9 cellular contexts compared by ENCODE assay signal in genomic region chr15:97521894-97522293, GRCh38.
DNase-seq lines count a peak whose midpoint lies in the region; ATAC-seq and TF ChIP-seq lines count a peak whose summit lies in the region.
"Had no signal": no experiment of that assay in that cellular context is flagged by ENCODE, and none has a peak within 500 bp of the region (broad histone marks: within the 10 kb centered on the region; RNA-seq: fewer than 3 reads in every experiment).

No MANE protein-coding gene starts in this region.

- intact Hi-C loops in aorta (cut with DNase I) = no loop called here
- intact Hi-C loops in CD8-positive, alpha-beta T cell (cut with DNase I, micrococcal nuclease) = loop anchor here in 1 of 2 experiments (10.0 kb wide), 1 partner anchor 57 kb away; no protein-coding TSS in a partner anchor

- no peaks in the 10 kb centered on the region for H3K4me1 ChIP-seq in muscle layer of duodenum (ENCODE audit: control insufficient read depth in 1 of 2, insufficient read depth in 2 of 2, low read length in 2 of 2)
- no peaks in the 10 kb centered on the region for H3K4me1 ChIP-seq in aorta (ENCODE audit: control insufficient read depth in 1 of 2, insufficient read depth in 2 of 2, low read length in 2 of 2)
- no peaks in the 10 kb centered on the region for H3K4me1 ChIP-seq in CD8-positive, alpha-beta T cell (ENCODE audit: insufficient read depth, low read length)

- H3K27me3 ChIP-seq in muscle layer of duodenum (ENCODE audit: low read depth, low read length) (no peaks in the 10 kb centered on the region), aorta (ENCODE audit: control insufficient read depth in 1 of 2, insufficient read depth in 2 of 2, low read length in 1 of 2) (no peaks in the 10 kb centered on the region)
- no peaks in the 10 kb centered on the region for H3K27me3 ChIP-seq in CD8-positive, alpha-beta T cell (ENCODE audit: insufficient read depth, low read length)

- H3K36me3 ChIP-seq in muscle layer of duodenum (ENCODE audit: control insufficient read depth in 1 of 2, insufficient read depth in 2 of 2, low read length in 2 of 2) (no peaks in the 10 kb centered on the region), aorta (ENCODE audit: control insufficient read depth in 1 of 2, insufficient read depth in 2 of 2, low read length in 1 of 2) (no peaks in the 10 kb centered on the region)
- no peaks in the 10 kb centered on the region for H3K36me3 ChIP-seq in CD8-positive, alpha-beta T cell (ENCODE audit: insufficient read depth, low read length)

- H3K4me3 ChIP-seq in epithelial cell of proximal tubule (ENCODE audit: low read depth, low read length) (peak overlapping the region; percentile 1), muscle layer of duodenum (ENCODE audit: low read depth in 1 of 2, low read length in 2 of 2) (peak overlapping the region; percentile 29 to 30), aorta (ENCODE audit: low read length in 2 of 2) (no peak overlapping the region)
- no peak overlapping the region for H3K4me3 ChIP-seq in CD8-positive, alpha-beta T cell (ENCODE audit: low read depth, low read length)

- CTCF ChIA-PET in CD8-positive, alpha-beta T cell (lab: Charles Lee) = no interaction called here

- 3% methylated on average over 6 of the region's 6 CpGs for WGBS in aorta, 2 donors

- no peak for TF ChIP-seq CTCF in epithelial cell of proximal tubule (conservative IDR thresholded peaks at IDR 0.05; ENCODE audit: low read depth, low read length)
- TF ChIP-seq CTCF in CD8-positive, alpha-beta T cell (IDR thresholded peaks at IDR 0.05) = no peak

- H3K4me3 Mint-ChIP-seq in CD8-positive, alpha-beta T cell = no peak overlapping the region

- DNase-seq in NCI-H2107 treated with DMSO at 0.1 percent for 48 hours (lab: John Stamatoyannopoulos, UW; ENCODE audit: unreplicated experiment) (peak; percentile 1), NCI-H2107 (lab: John Stamatoyannopoulos, UW) (no peak), epithelial cell of proximal tubule (ENCODE audit: low read depth) (no peak), aorta (no peak), NCI-H1105 (lab: John Stamatoyannopoulos, UW) (no peak)
- no peak for DNase-seq in CD8-positive, alpha-beta T cell
- DNase-seq: cerebellar nuclear complex had no signal

- POLR2A ChIA-PET in CD8-positive, alpha-beta T cell (lab: Charles Lee) = no interaction called here

- H3K36me3 Mint-ChIP-seq in CD8-positive, alpha-beta T cell = no peaks in the 10 kb centered on the region

- ATAC-seq in aorta (ENCODE audit: low FRiP score) = peak; percentile 44
- ATAC-seq in CD8-positive, alpha-beta T cell = no peak
- no peak for ATAC-seq in HG03025 (IDR thresholded peaks at IDR 0.05; ENCODE audit: low FRiP score, unreplicated experiment)

- no peak overlapping the region for H3K27ac Mint-ChIP-seq in CD8-positive, alpha-beta T cell

- H3K9me3 ChIP-seq in muscle layer of duodenum (ENCODE audit: control insufficient read depth in 1 of 2, low read length in 2 of 2) (no peaks in the 10 kb centered on the region), aorta (ENCODE audit: control insufficient read depth, low read length) (no peaks in the 10 kb centered on the region)
- H3K9me3 ChIP-seq in CD8-positive, alpha-beta T cell (ENCODE audit: low read length) = no peaks in the 10 kb centered on the region

- H3K27ac ChIP-seq in muscle layer of duodenum (ENCODE audit: low read length) (no peak overlapping the region), aorta (ENCODE audit: low read depth in 1 of 2, low read length in 2 of 2) (no peak overlapping the region)
- H3K27ac ChIP-seq in CD8-positive, alpha-beta T cell (ENCODE audit: low read depth, low read length) = no peak overlapping the region

- H3K4me1 Mint-ChIP-seq in CD8-positive, alpha-beta T cell (ENCODE audit: low read depth) = no peaks in the 10 kb centered on the region

- peaks cover 11% of the 10 kb centered on the region for H3K9me3 Mint-ChIP-seq in CD8-positive, alpha-beta T cell

- H3K27me3 Mint-ChIP-seq in CD8-positive, alpha-beta T cell (ENCODE audit: low read depth) = no peaks in the 10 kb centered on the region

Comparison
In these comparisons a context has a peak if more than half of its experiments do, and no peak if none do; other contexts are left out.
1. H3K4me3 ChIP-seq: peak in epithelial cell of proximal tubule (single experiment) and muscle layer of duodenum (2 of 2); none in aorta (0 of 2) and CD8-positive, alpha-beta T cell (single experiment).